In genomic region chr3:141909408-141909807, GRCh38 we compare ENCODE assay signal across 17 cellular contexts.
"Had no signal": no experiment of that assay in that cellular context is flagged by ENCODE, and none has a peak within 500 bp of the region (broad histone marks: within the 10 kb centered on the region; RNA-seq: fewer than 3 reads in every experiment).

No MANE protein-coding gene starts in this region.

- H3K4me3 ChIP-seq: ascending aorta, gastrocnemius medialis, heart left ventricle, left lung, spleen, tibial artery had no signal

- DNase-seq: activated B cell treated with CpG ODN at 0.5 μM for 24 hours; activated CD4-positive, alpha-beta T cell treated with anti-CD3 and anti-CD28 coated beads for 48 hours; activated CD8-positive, alpha-beta memory T cell treated with anti-CD3 and anti-CD28 coated beads, Interleukin-2, amount 50 U/mL, for 4 hours; activated naive CD4-positive, alpha-beta T cell treated with anti-CD3 and anti-CD28 coated beads for 36 hours; cerebellar nuclear complex; cortex of kidney; gastrocnemius medialis; heart left ventricle; left lung; retina; spleen; stimulated activated CD4-positive, alpha-beta T cell treated with anti-CD3 and anti-CD28 coated beads, Interleukin-4, amount 100 ng/mL, for 4 hours; stimulated activated naive B cell treated with anti-CD40 and anti-IgM and Interleukin-4, amounts not matched to agents 10 μg/mL and 1 μg/mL and 100 μg/mL, for 72 hours; T-helper 9 cell; tibial artery had no signal

- H3K9me3 ChIP-seq: ascending aorta, gastrocnemius medialis, heart left ventricle, left lung, spleen, tibial artery had no signal

- H3K27me3 ChIP-seq: ascending aorta, gastrocnemius medialis, heart left ventricle, left lung, spleen, tibial artery had no signal

- H3K4me1 Mint-ChIP-seq: activated B cell treated with CpG ODN at 0.5 μM for 24 hours had no signal

- H3K27me3 Mint-ChIP-seq: activated B cell treated with CpG ODN at 0.5 μM for 24 hours; stimulated activated naive B cell treated with anti-CD40 and anti-IgM and Interleukin-4, amounts not matched to agents 10 μg/mL and 1 μg/mL and 100 μg/mL, for 72 hours had no signal

- H3K4me3 Mint-ChIP-seq: activated B cell treated with CpG ODN at 0.5 μM for 24 hours; activated naive CD4-positive, alpha-beta T cell treated with anti-CD3 and anti-CD28 coated beads for 36 hours; stimulated activated naive B cell treated with anti-CD40 and anti-IgM and Interleukin-4, amounts not matched to agents 10 μg/mL and 1 μg/mL and 100 μg/mL, for 72 hours had no signal

- H3K27ac Mint-ChIP-seq: activated B cell treated with CpG ODN at 0.5 μM for 24 hours; activated naive CD4-positive, alpha-beta T cell treated with anti-CD3 and anti-CD28 coated beads for 36 hours had no signal

- ATAC-seq: esophagus mucosa; gastrocnemius medialis; heart left ventricle; left lung; stimulated activated naive B cell treated with anti-CD40 and anti-IgM and Interleukin-4, amounts not matched to agents 10 μg/mL and 1 μg/mL and 100 μg/mL, for 72 hours had no signal

- H3K27ac ChIP-seq: ascending aorta, gastrocnemius medialis, heart left ventricle, left lung, spleen, tibial artery had no signal

- H3K4me1 ChIP-seq: ascending aorta, gastrocnemius medialis, left lung, spleen, tibial artery had no signal
